27 cellular contexts compared by ENCODE assay signal in the genomic region with DNA sequence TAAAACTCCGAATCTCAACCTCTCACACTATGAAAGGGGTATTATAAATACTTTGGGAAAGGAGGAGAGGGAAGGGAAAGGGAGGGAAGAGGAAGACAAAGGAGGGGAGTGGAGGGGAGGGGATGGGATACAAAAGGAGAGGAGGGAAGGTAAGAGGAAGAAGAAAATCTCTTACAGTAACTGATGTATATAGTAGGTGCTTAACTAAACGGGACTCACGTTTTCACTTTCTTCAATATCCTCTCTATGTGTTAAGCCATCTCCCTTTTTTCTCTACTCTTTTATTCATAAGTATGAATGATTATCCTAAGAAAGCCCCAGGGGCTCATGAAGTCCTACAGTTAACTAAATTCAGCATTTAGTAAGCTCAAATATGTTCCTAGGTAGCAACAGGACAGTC.
"Had no signal": no experiment of that assay in that cellular context is flagged by ENCODE, and none has a peak within 500 bp of the region (broad histone marks: within the 10 kb centered on the region; RNA-seq: fewer than 3 reads in every experiment).

No MANE protein-coding gene starts in this region.

- H3K27me3 ChIP-seq: stomach, suprapubic skin, testis, thyroid gland, tibial artery, tibial nerve, transverse colon, upper lobe of left lung, upper lobe of right lung, uterus, vagina had no signal

- H3K27ac ChIP-seq: stomach, suprapubic skin, testis, thoracic aorta, thyroid gland, tibial artery, tibial nerve, transverse colon, upper lobe of left lung, upper lobe of right lung, uterus, vagina had no signal

- H3K36me3 ChIP-seq: stomach, suprapubic skin, thoracic aorta, thyroid gland, tibial artery, tibial nerve, transverse colon, upper lobe of left lung, upper lobe of right lung, uterus, vagina had no signal

- H3K4me1 ChIP-seq: testis, thyroid gland, upper lobe of right lung had no signal

- H3K9me3 ChIP-seq: stomach, suprapubic skin, testis, thoracic aorta, thyroid gland, transverse colon, upper lobe of left lung, upper lobe of right lung, uterus, vagina had no signal

- H3K4me3 ChIP-seq: stomach, suprapubic skin, testis, thoracic aorta, thyroid gland, tibial artery, tibial nerve, transverse colon, upper lobe of left lung, upper lobe of right lung, uterus, vagina had no signal

- DNase-seq: stimulated activated CD4-positive, alpha-beta T cell treated with anti-CD3 and anti-CD28 coated beads, Interleukin-2, amount 100 ng/mL, for 48 hours; stimulated activated CD4-positive, alpha-beta T cell treated with anti-CD3 and anti-CD28 coated beads, Interleukin-4, amount 100 ng/mL, for 1 hour; stimulated activated CD4-positive, alpha-beta T cell treated with anti-CD3 and anti-CD28 coated beads, Interleukin-4, amount 100 ng/mL, for 24 hours; stimulated activated CD4-positive, alpha-beta T cell treated with anti-CD3 and anti-CD28 coated beads, Interleukin-4, amount 100 ng/mL, for 4 hours; stimulated activated CD8-positive, alpha-beta memory T cell treated with anti-CD3 and anti-CD28 coated beads, Interleukin-4, amount 100 ng/mL, for 48 hours; stimulated activated naive B cell treated with anti-CD40 and anti-IgM and Interleukin-4, amounts not matched to agents 10 μg/mL and 1 μg/mL and 100 μg/mL, for 72 hours; stimulated activated naive CD4-positive, alpha-beta T cell; stimulated activated naive CD4-positive, alpha-beta T cell treated with Interleukin-2 at 50 U/mL for 16 hours; stimulated activated naive CD8-positive, alpha-beta T cell treated with anti-CD3 and anti-CD28 coated beads, Interleukin-15, amount 100 ng/mL, for 72 hours; stimulated activated naive CD8-positive, alpha-beta T cell treated with anti-CD3 and anti-CD28 coated beads, Interleukin-15, Interleukin-2, amounts not matched to agents 100 U/mL and 50 U/mL, for 24 hours; stomach; substantia nigra; testis; thyroid gland; tibial artery; transverse colon; trophoblast cell; upper lobe of left lung; upper lobe of right lung; uterus had no signal

- FAIRE-seq: urothelium cell line had no signal

- ATAC-seq: stimulated activated effector memory CD8-positive, alpha-beta T cell treated with anti-CD3 and anti-CD28 coated beads, Interleukin-12 subunit alpha, Interleukin-12 subunit beta, amount 100 ng/mL, for 72 hours; stimulated activated memory B cell treated with anti-CD40 and anti-IgM and Interleukin-4, amounts not matched to agents 10 μg/mL and 1 μg/mL and 100 μg/mL, for 72 hours; stimulated activated naive B cell treated with anti-CD40 and anti-IgM and Interleukin-4, amounts not matched to agents 10 μg/mL and 1 μg/mL and 100 μg/mL, for 72 hours; stimulated activated naive CD8-positive, alpha-beta T cell treated with anti-CD3 and anti-CD28 coated beads, Interleukin-15, amount 100 ng/mL, for 72 hours; stimulated activated naive CD8-positive, alpha-beta T cell treated with anti-CD3 and anti-CD28 coated beads, Interleukin-15, Interleukin-2, amounts not matched to agents 100 U/mL and 50 U/mL, for 24 hours; upper lobe of right lung had no signal
